ENCODE assay signal across 8 cellular contexts in genomic region chr5:137344723-137345322, GRCh38.
DNase-seq lines count a peak whose midpoint lies in the region; ATAC-seq and TF ChIP-seq lines count a peak whose summit lies in the region.

No MANE protein-coding gene starts in this region.

- no peaks in the 10 kb centered on the region for H3K36me3 ChIP-seq in OCI-LY1 (ENCODE audit: insufficient read depth, low read length)
- no peaks in the 10 kb centered on the region for H3K36me3 ChIP-seq in mucosa of descending colon (ENCODE audit: low read depth)

- no peak overlapping the region for H3K9ac ChIP-seq in OCI-LY1 (ENCODE audit: low read length)

- DNase-seq in D341Med (ENCODE audit: low spot score) = peak; percentile 49
- DNase-seq in H4 (ENCODE audit: low spot score) = peak; percentile 55
- peak; percentile 63 for DNase-seq in dedifferentiated amniotic fluid mesenchymal stem cell (ENCODE audit: extremely low spot score)
- DNase-seq in mucosa of descending colon = peak in 1 of 3 donors; percentile 73
- no peak for DNase-seq in naive thymus-derived CD8-positive, alpha-beta T cell

- H3K4me3 ChIP-seq in OCI-LY1 (ENCODE audit: low read depth, low read length, poor library complexity, severe bottlenecking) = no peak overlapping the region
- no peak overlapping the region for H3K4me3 ChIP-seq in mucosa of descending colon

- H3K9me3 ChIP-seq in OCI-LY1 (ENCODE audit: low read length) = no peaks in the 10 kb centered on the region
- H3K9me3 ChIP-seq in mucosa of descending colon = no peaks in the 10 kb centered on the region

- no peaks in the 10 kb centered on the region for H3K9me3 Mint-ChIP-seq in naive thymus-derived CD8-positive, alpha-beta T cell

- no peak overlapping the region for H2AFZ ChIP-seq in OCI-LY1 (ENCODE audit: low read length)

- H3K4me1 ChIP-seq in OCI-LY1 (ENCODE audit: insufficient read depth, low read length, severe bottlenecking) (no peaks in the 10 kb centered on the region), mucosa of descending colon (ENCODE audit: low read depth) (no peaks in the 10 kb centered on the region)

- intact Hi-C loops in mucosa of descending colon (cut with DNase I, micrococcal nuclease) = loop anchor here in 1 of 2 donors (5.0 kb wide), 1 partner anchor 152 kb away; the partner anchor contains the start of gene SPOCK1

- POLR2A ChIA-PET in naive thymus-derived CD8-positive, alpha-beta T cell (lab: Charles Lee) = no interaction called here

- no peaks in the 10 kb centered on the region for H3K27me3 ChIP-seq in OCI-LY1 (ENCODE audit: insufficient read depth, low read length)

- no peaks in the 10 kb centered on the region for H3K4me1 Mint-ChIP-seq in naive thymus-derived CD8-positive, alpha-beta T cell

- ATAC-seq in mucosa of descending colon (no peak), HG02642 (IDR thresholded peaks at IDR 0.05; ENCODE audit: poor library complexity, unreplicated experiment) (no peak)
- ATAC-seq in activated CD4-positive, CD25-positive, alpha-beta regulatory T cell treated with anti-CD3 and anti-CD28 coated beads, Interleukin-2, amount 50 U/mL, for 24 hours = no peak
- ATAC-seq in naive thymus-derived CD8-positive, alpha-beta T cell = no peak

- no peak overlapping the region for H3K27ac ChIP-seq in OCI-LY1 (ENCODE audit: low read depth, low read length, poor library complexity, severe bottlenecking)

- TF ChIP-seq CTCF in OCI-LY1 (IDR thresholded peaks at IDR 0.05; ENCODE audit: low read length) = peak; percentile 80
- peak; percentile 64 for TF ChIP-seq CTCF in mucosa of descending colon (IDR thresholded peaks at IDR 0.05)

- H3K27me3 Mint-ChIP-seq in naive thymus-derived CD8-positive, alpha-beta T cell = peaks cover 2 to 33% (median 6%) of the 10 kb centered on the region in 5 donors

- H4K20me1 ChIP-seq in OCI-LY1 (ENCODE audit: insufficient read depth, low read length) = no peaks in the 10 kb centered on the region

- H3K4me2 ChIP-seq in OCI-LY1 (ENCODE audit: low read length) = no peak overlapping the region

- no peak overlapping the region for H3K4me3 Mint-ChIP-seq in naive thymus-derived CD8-positive, alpha-beta T cell

- no peaks in the 10 kb centered on the region for H3F3A ChIP-seq in OCI-LY1 (ENCODE audit: insufficient read depth, low read length)

- H3K36me3 Mint-ChIP-seq in naive thymus-derived CD8-positive, alpha-beta T cell = no peaks in the 10 kb centered on the region

- H3K9me2 ChIP-seq in OCI-LY1 (ENCODE audit: low read depth, low read length) = no peaks in the 10 kb centered on the region

- H3K79me2 ChIP-seq in OCI-LY1 (ENCODE audit: insufficient read depth, low read length) = no peaks in the 10 kb centered on the region

- no peak overlapping the region for H3K27ac Mint-ChIP-seq in naive thymus-derived CD8-positive, alpha-beta T cell

Comparison
In these comparisons a context has a peak if more than half of its experiments do, and no peak if none do; other contexts are left out.
1. DNase-seq: peak in D341Med (single experiment), H4 (single experiment) and dedifferentiated amniotic fluid mesenchymal stem cell (single experiment); none in naive thymus-derived CD8-positive, alpha-beta T cell (0 of 10).